In the genomic region with DNA sequence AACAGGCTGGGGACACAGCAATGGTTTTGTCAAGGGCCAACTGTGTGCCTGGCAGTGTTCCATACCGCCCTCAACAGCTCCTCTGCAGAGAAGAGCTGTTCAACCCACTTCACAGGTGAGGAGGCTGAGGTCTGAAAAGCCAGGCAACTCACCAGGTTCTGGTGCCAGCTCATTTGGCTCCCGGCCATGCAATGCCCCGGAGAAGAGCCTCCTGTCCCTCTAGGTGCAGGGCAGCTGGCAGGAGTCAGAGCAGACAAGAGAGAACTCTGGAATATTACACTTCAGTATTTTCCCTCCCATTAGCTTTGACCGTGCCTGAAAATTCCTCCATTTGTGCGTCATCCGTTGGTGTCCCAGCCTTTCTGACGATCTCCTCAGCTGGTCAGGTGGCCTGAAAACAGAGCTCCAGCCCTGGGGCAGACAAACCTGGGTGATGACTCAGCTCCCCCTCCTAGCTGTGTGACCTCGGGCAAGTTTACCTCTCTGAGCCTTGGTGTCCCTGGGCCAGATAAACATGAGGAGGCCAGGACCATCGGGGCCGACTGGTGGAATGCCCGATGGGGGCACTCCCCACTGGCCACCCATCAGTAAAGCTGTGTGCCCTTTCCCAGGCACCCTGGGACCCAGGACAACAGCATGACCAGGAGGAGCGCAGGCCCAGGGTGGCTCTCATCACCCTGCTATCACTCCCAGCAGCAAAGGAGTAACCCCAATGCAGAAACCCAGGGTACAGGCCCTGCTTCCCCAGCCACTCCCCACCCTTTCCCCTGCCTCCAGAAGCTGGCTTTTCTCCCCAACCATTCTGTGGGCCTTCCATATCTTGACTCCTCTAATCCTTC, we compare ENCODE assay signal across 8 cellular contexts. TPM values are rescaled to one million over a fixed set of nuclear protein-coding genes. Genes with fewer than 3 reads are reported as not detected.
DNase-seq lines count a peak whose midpoint lies in the region; ATAC-seq, FAIRE-seq and TF ChIP-seq lines count a peak whose summit lies in the region.

No MANE protein-coding gene starts in this region.

- H3K4me3 ChIP-seq in astrocyte (ENCODE audit: insufficient read depth, low read depth, low read length) (peak overlapping the region; percentile 6), keratinocyte (ENCODE audit: control insufficient read depth in 2 of 3, extremely low read depth in 1 of 3, insufficient read depth in 2 of 3, low read depth in 1 of 3, low read length in 3 of 3) (peak overlapping the region in 1 of 3 experiments; percentile 2), subcutaneous abdominal adipose tissue (ENCODE audit: low read depth in 1 of 5, low read length in 5 of 5) (peak overlapping the region in 3 of 5 donors; percentile 24 to 83 (median 38))

- H3K9me1 ChIP-seq in keratinocyte (ENCODE audit: control insufficient read depth, extremely low read depth, insufficient read depth, low read length) = no peaks in the 10 kb centered on the region

- FAIRE-seq in astrocyte (lab: Jason Lieb, UNC) = no peak
- peak; percentile 89 for FAIRE-seq in keratinocyte (lab: Jason Lieb, UNC)

- no peaks in the 10 kb centered on the region for H3K36me3 ChIP-seq in astrocyte (ENCODE audit: insufficient read depth, low read length)
- no peaks in the 10 kb centered on the region for H3K36me3 ChIP-seq in keratinocyte (ENCODE audit: control insufficient read depth in 2 of 2, extremely low read depth in 1 of 2, insufficient read depth in 2 of 2, low read length in 2 of 2)
- H3K36me3 ChIP-seq in subcutaneous abdominal adipose tissue (ENCODE audit: control insufficient read depth in 5 of 5, insufficient read depth in 5 of 5, low read length in 5 of 5) = no peaks in the 10 kb centered on the region

- dilution Hi-C loops in keratinocyte (cut with MboI; ENCODE audit: extremely low pct_ligation_motif_present, low sequenced_read_pairs) = no loop called here

- peaks cover 6% of the 10 kb centered on the region for H4K20me1 ChIP-seq in astrocyte (ENCODE audit: insufficient read depth, low read length)
- no peaks in the 10 kb centered on the region for H4K20me1 ChIP-seq in keratinocyte (ENCODE audit: control insufficient read depth, extremely low read depth, insufficient read depth, low read length)

- H3K9me3 ChIP-seq in astrocyte (ENCODE audit: insufficient read depth, low read depth, low read length) (no peaks in the 10 kb centered on the region), keratinocyte (ENCODE audit: control insufficient read depth, low read depth, low read length) (no peaks in the 10 kb centered on the region), subcutaneous abdominal adipose tissue (ENCODE audit: control insufficient read depth in 5 of 5, low read length in 5 of 5) (no peaks in the 10 kb centered on the region)

- H2AFZ ChIP-seq in astrocyte (ENCODE audit: low read depth, low read length) = no peak overlapping the region
- H2AFZ ChIP-seq in keratinocyte (ENCODE audit: control insufficient read depth, low read length) = no peak overlapping the region

- H3K27ac Mint-ChIP-seq in IgD-negative memory B cell (peak overlapping the region; percentile 86 to 94 (median 87)), astrocyte (ENCODE audit: unreplicated experiment) (no peak overlapping the region)

- H3K36me3 Mint-ChIP-seq in IgD-negative memory B cell = no peaks in the 10 kb centered on the region
- no peaks in the 10 kb centered on the region for H3K36me3 Mint-ChIP-seq in astrocyte (ENCODE audit: low read depth, unreplicated experiment)

- H3K4me1 ChIP-seq in astrocyte (ENCODE audit: insufficient read depth, low read length) (peaks cover 27% of the 10 kb centered on the region), keratinocyte (ENCODE audit: control insufficient read depth, extremely low read depth, insufficient read depth, low read length) (peaks cover 37% of the 10 kb centered on the region), subcutaneous abdominal adipose tissue (ENCODE audit: control insufficient read depth in 5 of 5, insufficient read depth in 5 of 5, low read length in 5 of 5) (peaks cover 24 to 53% (median 49%) of the 10 kb centered on the region in 5 donors)

- no peaks in the 10 kb centered on the region for H3K9me3 Mint-ChIP-seq in IgD-negative memory B cell
- H3K9me3 Mint-ChIP-seq in astrocyte (ENCODE audit: unreplicated experiment) = peaks cover 7% of the 10 kb centered on the region

- H3K27ac ChIP-seq in astrocyte (ENCODE audit: low read depth, low read length) (peak overlapping the region; percentile 43), keratinocyte (ENCODE audit: control insufficient read depth, insufficient read depth, low read length) (peak overlapping the region; percentile 70), subcutaneous abdominal adipose tissue (ENCODE audit: low read depth, low read length) (peak overlapping the region; percentile 95)

- H3K4me3 Mint-ChIP-seq in IgD-negative memory B cell (peak overlapping the region; percentile 85 to 94 (median 91)), astrocyte (ENCODE audit: unreplicated experiment) (peak overlapping the region; percentile 79)

- no peaks in the 10 kb centered on the region for H3K27me3 Mint-ChIP-seq in IgD-negative memory B cell
- H3K27me3 Mint-ChIP-seq in astrocyte (ENCODE audit: low read depth, unreplicated experiment) = peaks cover under 1% of the 10 kb centered on the region

- peak; percentile 64 for DNase-seq in AG20443 (ENCODE audit: low spot score)
- peak; percentile 87 for DNase-seq in astrocyte (ENCODE audit: low read depth)
- peak; percentile 89 for DNase-seq in keratinocyte (ENCODE audit: low read depth, low spot score)
- DNase-seq in activated gamma-delta T cell (lab: John Stamatoyannopoulos, UW) = no peak
- DNase-seq in MV-4-11 (lab: John Stamatoyannopoulos, UW) = no peak

- H3K27me3 ChIP-seq in astrocyte (ENCODE audit: insufficient read depth, low read length) (no peaks in the 10 kb centered on the region), keratinocyte (ENCODE audit: control insufficient read depth, extremely low read depth, insufficient read depth, low read length) (no peaks in the 10 kb centered on the region), subcutaneous abdominal adipose tissue (ENCODE audit: control insufficient read depth in 5 of 5, insufficient read depth in 4 of 5, low read length in 5 of 5) (no peaks in the 10 kb centered on the region)

- no peak for ATAC-seq in HG03342 (IDR thresholded peaks at IDR 0.05; ENCODE audit: unreplicated experiment)

- peak overlapping the region; percentile 64 for H3K9ac ChIP-seq in astrocyte (ENCODE audit: low read length)
- H3K9ac ChIP-seq in keratinocyte (ENCODE audit: control insufficient read depth, extremely low read depth, insufficient read depth, low read length) = peak overlapping the region; percentile 87
- H3K9ac ChIP-seq in subcutaneous abdominal adipose tissue (ENCODE audit: low read length in 5 of 5) = peak overlapping the region in 4 of 5 donors; percentile 44 to 71 (median 60)

- H3K4me1 Mint-ChIP-seq in IgD-negative memory B cell = peaks cover 11 to 20% (median 18%) of the 10 kb centered on the region in 3 donors
- H3K4me1 Mint-ChIP-seq in astrocyte (ENCODE audit: low read depth, unreplicated experiment) = peaks cover 6% of the 10 kb centered on the region

- TF ChIP-seq CTCF in astrocyte (IDR thresholded peaks at IDR 0.05; ENCODE audit: insufficient read depth, low read depth, low read length) (no peak), keratinocyte (optimal IDR thresholded peaks at IDR 0.05 in 1 of 3, IDR thresholded peaks at IDR 0.05 in 1 of 3, conservative IDR thresholded peaks at IDR 0.05 in 1 of 3; ENCODE audit: extremely low read depth in 1 of 3, insufficient read depth in 2 of 3, low read length in 3 of 3) (no peak)

- no peaks in the 10 kb centered on the region for H3K79me2 ChIP-seq in astrocyte (ENCODE audit: insufficient read depth, low read length)
- H3K79me2 ChIP-seq in keratinocyte (ENCODE audit: control insufficient read depth, insufficient read depth, low read length) = no peaks in the 10 kb centered on the region

- H3K4me2 ChIP-seq in astrocyte (ENCODE audit: low read length) = peak overlapping the region; percentile 100
- peak overlapping the region; percentile 69 for H3K4me2 ChIP-seq in keratinocyte (ENCODE audit: control insufficient read depth, extremely low read depth, insufficient read depth, low read depth, low read length)

RNA-seq across cellular contexts. Expression of a gene that starts 9.6 kb away (rescaled TPM):
- polyA plus RNA-seq in IgD-negative memory B cell (1.0 TPM), keratinocyte (17.1 to 28.2 TPM (median 25.4 TPM) in 3 replicates)
- total RNA-seq in astrocyte = 6.0 and 8.4 TPM in 2 replicates
- 5.9 TPM for polyA plus RNA-seq in keratinocyte (2011; ENCODE audit: low read depth)
- 16.4 and 20.3 TPM in 2 replicates for polyA plus RNA-seq in keratinocyte (2011; cell fraction: cytosol; rRNA removed)
- polyA plus RNA-seq in keratinocyte (2011; cell fraction: nucleus; rRNA removed) = 76.5 and 95.8 TPM in 2 replicates
- polyA plus RNA-seq in keratinocyte (2012; ENCODE audit: low replicate concordance) = 13.1 and 26.3 TPM in 2 replicates
- 12.5 to 42.9 TPM (median 15.4 TPM) in 3 replicates for polyA minus RNA-seq in keratinocyte
- polyA minus RNA-seq in keratinocyte (2011; cell fraction: cytosol; rRNA and poly(A)+ RNA removed) = 27.2 TPM
- polyA minus RNA-seq in keratinocyte (2011; cell fraction: nucleus; rRNA and poly(A)+ RNA removed) = 26.8 and 29.2 TPM in 2 replicates

RNA-seq across cellular contexts. Expression of a gene that starts 14.6 kb away (rescaled TPM):
- polyA plus RNA-seq in IgD-negative memory B cell (0.95 TPM), keratinocyte (not detected in 3 replicates)
- 0.07 TPM in 1 of 2 replicates, not detected in the other for total RNA-seq in astrocyte
- not detected for polyA plus RNA-seq in keratinocyte (2011; ENCODE audit: low read depth)
- polyA plus RNA-seq in keratinocyte (2011; cell fraction: cytosol; rRNA removed) = not detected in 2 replicates
- not detected in 2 replicates for polyA plus RNA-seq in keratinocyte (2011; cell fraction: nucleus; rRNA removed)
- polyA plus RNA-seq in keratinocyte (2012; ENCODE audit: low replicate concordance) = not detected in 2 replicates
- not detected in 3 replicates for polyA minus RNA-seq in keratinocyte
- polyA minus RNA-seq in keratinocyte (2011; cell fraction: cytosol; rRNA and poly(A)+ RNA removed) = not detected
- polyA minus RNA-seq in keratinocyte (2011; cell fraction: nucleus; rRNA and poly(A)+ RNA removed) = not detected in 2 replicates

RNA-seq across cellular contexts. Expression of a gene that starts 46.4 kb away (rescaled TPM):
- 1,067 TPM for polyA plus RNA-seq in IgD-negative memory B cell
- total RNA-seq in astrocyte = 0.61 and 0.65 TPM in 2 replicates
- 71.9 to 128 TPM (median 78.6 TPM) in 3 replicates for polyA plus RNA-seq in keratinocyte
- 13.8 TPM for polyA plus RNA-seq in keratinocyte (2011; ENCODE audit: low read depth)
- polyA plus RNA-seq in keratinocyte (2011; cell fraction: cytosol; rRNA removed) = 107 and 165 TPM in 2 replicates
- polyA plus RNA-seq in keratinocyte (2011; cell fraction: nucleus; rRNA removed) = 80.3 and 118 TPM in 2 replicates
- 55.6 and 168 TPM in 2 replicates for polyA plus RNA-seq in keratinocyte (2012; ENCODE audit: low replicate concordance)
- 69.1 to 336 TPM (median 108 TPM) in 3 replicates for polyA minus RNA-seq in keratinocyte
- 111 TPM for polyA minus RNA-seq in keratinocyte (2011; cell fraction: cytosol; rRNA and poly(A)+ RNA removed)
- 35.8 and 45.0 TPM in 2 replicates for polyA minus RNA-seq in keratinocyte (2011; cell fraction: nucleus; rRNA and poly(A)+ RNA removed)

RNA-seq across cellular contexts. Expression of a gene that starts 48.0 kb away (rescaled TPM):
- polyA plus RNA-seq in IgD-negative memory B cell (13.2 TPM), keratinocyte (0.08 to 0.24 TPM (median 0.12 TPM) in 3 replicates)
- total RNA-seq in astrocyte = 1.3 and 1.6 TPM in 2 replicates
- not detected for polyA plus RNA-seq in keratinocyte (2011; ENCODE audit: low read depth)
- polyA plus RNA-seq in keratinocyte (2011; cell fraction: cytosol; rRNA removed) = 0.07 and 0.22 TPM in 2 replicates
- polyA plus RNA-seq in keratinocyte (2011; cell fraction: nucleus; rRNA removed) = 0.79 and 0.83 TPM in 2 replicates
- polyA plus RNA-seq in keratinocyte (2012; ENCODE audit: low replicate concordance) = 0.19 and 0.27 TPM in 2 replicates
- 0.07 to 0.48 TPM in 2 of 3 replicates, not detected in the other for polyA minus RNA-seq in keratinocyte
- polyA minus RNA-seq in keratinocyte (2011; cell fraction: cytosol; rRNA and poly(A)+ RNA removed) = not detected
- 0.70 TPM in 1 of 2 replicates, not detected in the other for polyA minus RNA-seq in keratinocyte (2011; cell fraction: nucleus; rRNA and poly(A)+ RNA removed)

Comparison
In these comparisons a context has a peak if more than half of its experiments do, and no peak if none do; other contexts are left out.
1. DNase-seq: peak in AG20443 (single experiment), astrocyte (single experiment) and keratinocyte (single experiment); none in activated gamma-delta T cell (single experiment) and MV-4-11 (single experiment).
2. H3K27ac ChIP-seq: peak in every context shown above with its lines; median percentile 95 in subcutaneous abdominal adipose tissue; 70 in keratinocyte; 43 in astrocyte.
3. Peak in every context shown above with its lines, with median percentiles within 50 percentile points of each other: H3K9ac ChIP-seq.